8 cellular contexts compared by ENCODE assay signal in genomic region chr12:65741662-65742480, GRCh38.
DNase-seq lines count a peak whose midpoint lies in the region; ATAC-seq and TF ChIP-seq lines count a peak whose summit lies in the region.

No MANE protein-coding gene starts in this region.

- H3K4me3 Mint-ChIP-seq in progenitor cell of endocrine pancreas (ENCODE audit: low read depth): peak overlapping the region; percentile 94

- peak overlapping the region; percentile 56 for H3K9ac ChIP-seq in adipocyte (ENCODE audit: low read length)

- peak overlapping the region; percentile 26 to 51 for H3K27ac ChIP-seq in right atrium auricular region

- peaks cover 13% of the 10 kb centered on the region for H3K4me1 Mint-ChIP-seq in progenitor cell of endocrine pancreas (ENCODE audit: low read depth)

- peak overlapping the region; percentile 96 for H3K27ac Mint-ChIP-seq in progenitor cell of endocrine pancreas

- no peak for TF ChIP-seq CTCF in right atrium auricular region (IDR thresholded peaks at IDR 0.05)
- TF ChIP-seq CTCF in progenitor cell of endocrine pancreas (IDR thresholded peaks at IDR 0.05; ENCODE audit: unreplicated experiment): no peak

- H3K27me3 Mint-ChIP-seq in progenitor cell of endocrine pancreas: peaks cover 5% of the 10 kb centered on the region

- peak; percentile 16 for ATAC-seq in GM18907 (IDR thresholded peaks at IDR 0.05; ENCODE audit: unreplicated experiment)

- no peaks in the 10 kb centered on the region for H3K36me3 Mint-ChIP-seq in progenitor cell of endocrine pancreas (ENCODE audit: insufficient read depth)

- H3K9me3 Mint-ChIP-seq in progenitor cell of endocrine pancreas (ENCODE audit: low read depth): peaks cover 4% of the 10 kb centered on the region

- peaks cover 10% of the 10 kb centered on the region for H3K4me1 ChIP-seq in adipocyte (ENCODE audit: control insufficient read depth, insufficient read depth, low read length)
- peaks cover 0 to 13% of the 10 kb centered on the region in 2 donors for H3K4me1 ChIP-seq in right atrium auricular region

- peak; percentile 76 for DNase-seq in adipocyte (ENCODE audit: low read depth)
- no peak for DNase-seq in right atrium auricular region (ENCODE audit: low spot score)
- peak; percentile 61 for DNase-seq in progenitor cell of endocrine pancreas (ENCODE audit: low spot score, unreplicated experiment)
- no peak for DNase-seq in cortex of kidney (lab: John Stamatoyannopoulos, UW)
- DNase-seq in GOT3 (lab: John Stamatoyannopoulos, UW): no peak
- no peak for DNase-seq in NCI-H345 treated with DMSO at 0.1 percent for 48 hours (lab: John Stamatoyannopoulos, UW; ENCODE audit: unreplicated experiment)

- peak; percentile 56; the same call in 1 of the 2 replicates for TF ChIP-seq EP300 in Ishikawa (IDR thresholded peaks at IDR 0.05; ENCODE audit: borderline replicate concordance)

- peak overlapping the region; percentile 89 for H3K4me3 ChIP-seq in adipocyte (ENCODE audit: low read length)
- peak overlapping the region; percentile 61 to 64 for H3K4me3 ChIP-seq in right atrium auricular region

- H3K36me3 ChIP-seq in adipocyte (ENCODE audit: control insufficient read depth, insufficient read depth, low read length, severe bottlenecking) (no peaks in the 10 kb centered on the region), right atrium auricular region (no peaks in the 10 kb centered on the region)

- TF ChIP-seq RAD21 in Ishikawa (IDR thresholded peaks at IDR 0.05; ENCODE audit: low read depth): no peak

- no peaks in the 10 kb centered on the region for H3K27me3 ChIP-seq in adipocyte (replicated peaks; ENCODE audit: control insufficient read depth, insufficient read depth, low read length)
- peaks cover 0 to 3% of the 10 kb centered on the region in 2 donors for H3K27me3 ChIP-seq in right atrium auricular region

- no peaks in the 10 kb centered on the region for H3K9me3 ChIP-seq in adipocyte (ENCODE audit: control insufficient read depth, low read length)
- H3K9me3 ChIP-seq in right atrium auricular region: no peaks in the 10 kb centered on the region

TF ChIP-seq in Ishikawa, 13 proteins besides CTCF, POLR2A, EP300 and RAD21:
- TF ChIP-seq MAX (IDR thresholded peaks at IDR 0.05) (peak; percentile 71), FOXM1 (IDR thresholded peaks at IDR 0.05; ENCODE audit: borderline replicate concordance, low read depth) (no peak), TCF12 (IDR thresholded peaks at IDR 0.05; ENCODE audit: low read depth) (peak; percentile 65), EGR1 (IDR thresholded peaks at IDR 0.05) (no peak; the same call in none of the 2 replicates), CREB1 (IDR thresholded peaks at IDR 0.05; ENCODE audit: low read depth) (no peak), ZBTB7A (IDR thresholded peaks at IDR 0.05; ENCODE audit: low read depth) (peak; percentile 92), NFIC (IDR thresholded peaks at IDR 0.05) (no peak), CEBPB (IDR thresholded peaks at IDR 0.05) (no peak), TAF1 (IDR thresholded peaks at IDR 0.05; ENCODE audit: low read depth) (peak; percentile 35), YY1 (IDR thresholded peaks at IDR 0.05; ENCODE audit: low read depth) (0 out of 2 replicates have a peak, but pooled peaks have one; percentile 43), USF1 (IDR thresholded peaks at IDR 0.05) (peak; percentile 36; the same call in 1 of the 2 replicates), TEAD4 (IDR thresholded peaks at IDR 0.05) (peak; percentile 5; the same call in 1 of the 2 replicates)

Comparison
In these comparisons a context has a peak if more than half of its experiments do, and no peak if none do; other contexts are left out.
1. DNase-seq: peak in adipocyte (single experiment) and progenitor cell of endocrine pancreas (single experiment); none in right atrium auricular region (single experiment), cortex of kidney (single experiment), GOT3 (single experiment) and NCI-H345 treated with DMSO at 0.1 percent for 48 hours (single experiment).